Comparison of ENCODE assay signal across 14 cellular contexts in the genomic region with DNA sequence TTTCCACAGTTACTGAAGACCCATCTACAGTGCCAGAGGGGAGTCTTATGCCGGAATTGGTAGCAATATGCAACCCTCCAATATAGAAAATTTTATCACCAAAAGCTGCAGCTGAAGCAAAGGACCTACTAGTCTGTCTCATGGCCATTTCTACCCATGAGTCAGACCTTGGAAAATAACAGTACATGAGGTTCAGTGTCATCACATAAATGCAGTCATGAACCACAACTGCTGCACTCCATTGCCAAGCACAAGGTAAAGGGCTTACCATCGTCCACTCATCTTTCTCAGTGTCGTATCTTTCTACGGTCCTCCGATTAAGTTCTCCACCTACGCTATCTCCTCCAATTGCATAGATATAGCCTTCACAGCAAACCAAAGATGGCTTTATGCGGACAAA.
"Had no signal": no experiment of that assay in that cellular context is flagged by ENCODE, and none has a peak within 500 bp of the region (broad histone marks: within the 10 kb centered on the region; RNA-seq: fewer than 3 reads in every experiment).

No MANE protein-coding gene starts in this region.

- H3K27me3 ChIP-seq: cardiac muscle cell, esophagus muscularis mucosa, SJCRH30, thyroid gland had no signal

- H3K4me1 ChIP-seq: SJCRH30, thyroid gland had no signal

- DNase-seq: activated B cell treated with CpG ODN at 0.5 μM for 24 hours; activated CD4-positive, alpha-beta T cell treated with anti-CD3 and anti-CD28 coated beads, Interleukin-2, amount 10 ng/mL, durations not matched to agents 24 days and 14 days; activated naive CD4-positive, alpha-beta T cell; activated T-cell treated with anti-CD3 and anti-CD28 coated beads, Interleukin-2, amount 50 U/mL, for 4 hours; foreskin fibroblast; left cardiac atrium; lower lobe of right lung; SJCRH30; stimulated activated CD4-positive, alpha-beta T cell treated with anti-CD3 and anti-CD28 coated beads, Interleukin-12 subunit alpha, Interleukin-12 subunit beta, amount 100 ng/mL, for 4 hours; T-helper 2 cell; thyroid gland had no signal

- H3K27ac ChIP-seq: cardiac muscle cell, esophagus muscularis mucosa, lower lobe of right lung, SJCRH30, thyroid gland had no signal

- H3K4me3 ChIP-seq: cardiac muscle cell, esophagus muscularis mucosa, lower lobe of right lung, SJCRH30, thyroid gland had no signal

- ATAC-seq: activated T-cell treated with anti-CD3 and anti-CD28 coated beads, Interleukin-2, amount 50 U/mL, for 4 hours; left cardiac atrium; lower lobe of right lung; stimulated activated memory B cell treated with anti-CD40 and anti-IgM and Interleukin-4, amounts not matched to agents 10 μg/mL and 1 μg/mL and 100 μg/mL, for 72 hours had no signal

- H3K9me3 ChIP-seq: esophagus muscularis mucosa, lower lobe of right lung, SJCRH30, thyroid gland had no signal
